Comparison of ENCODE assay signal across 28 cellular contexts in the genomic region with DNA sequence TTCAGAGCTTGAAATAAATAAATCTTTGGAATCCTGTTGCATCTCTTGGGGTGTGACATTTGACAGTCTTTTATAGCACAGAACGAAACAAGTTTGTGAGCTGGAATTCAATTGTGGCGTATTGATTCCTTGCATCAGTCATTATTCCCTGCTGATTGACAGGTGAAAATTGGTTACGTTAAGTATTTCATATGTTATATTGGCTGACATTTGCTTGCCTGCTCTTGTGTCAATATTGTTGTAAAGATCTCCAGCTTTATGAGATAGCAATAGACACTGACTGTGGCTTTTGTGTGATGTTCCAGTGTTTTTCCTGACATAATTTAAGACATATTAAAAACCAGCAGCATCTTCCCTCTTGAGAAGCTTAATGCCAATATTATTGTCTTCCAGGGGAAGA.
"Had no signal": no experiment of that assay in that cellular context is flagged by ENCODE, and none has a peak within 500 bp of the region (broad histone marks: within the 10 kb centered on the region; RNA-seq: fewer than 3 reads in every experiment).

No MANE protein-coding gene starts in this region.

- H3K9me3 ChIP-seq: ovary, psoas muscle, right lobe of liver, sigmoid colon, stomach, thoracic aorta, thyroid gland, tibial nerve, upper lobe of left lung, vagina had no signal

- H2AFZ ChIP-seq: neural progenitor cell, parathyroid adenoma had no signal

- H3K27me3 ChIP-seq: neural progenitor cell, ovary, right lobe of liver, sigmoid colon, stomach, thyroid gland, tibial nerve, upper lobe of left lung, vagina had no signal

- H3K27ac Mint-ChIP-seq: natural killer cell treated with Interleukin-12 subunit alpha and Interleukin-12 subunit beta and Interleukin-15 and Interleukin-18, amount 100 ng/mL, for 72 hours; nephron progenitor cell; neural progenitor cell; progenitor cell of endocrine pancreas; stimulated activated effector memory CD8-positive, alpha-beta T cell treated with anti-CD3 and anti-CD28 coated beads, Interleukin-12 subunit alpha, Interleukin-12 subunit beta, amount 100 ng/mL, for 72 hours; stimulated activated naive B cell treated with anti-CD40 and anti-IgM and Interleukin-4, amounts not matched to agents 10 μg/mL and 1 μg/mL and 100 μg/mL, for 72 hours; stimulated activated naive CD8-positive, alpha-beta T cell treated with anti-CD3 and anti-CD28 coated beads, Interleukin-15, Interleukin-2, amounts not matched to agents 100 ng/mL and 50 ng/mL, for 24 hours had no signal

- H3K27ac ChIP-seq: neural progenitor cell, ovary, parathyroid adenoma, psoas muscle, right lobe of liver, sigmoid colon, stomach, thoracic aorta, thyroid gland, tibial nerve, upper lobe of left lung, vagina had no signal

- H3K79me2 ChIP-seq: parathyroid adenoma had no signal

- DNase-seq: nephron progenitor cell; occipital lobe; ovary; posterior cingulate gyrus; psoas muscle; right cardiac atrium; right lobe of liver; sigmoid colon; small intestine; stimulated activated CD4-positive, alpha-beta T cell treated with anti-CD3 and anti-CD28 coated beads, Interleukin-15, amount 100 ng/mL, for 24 hours; stimulated activated CD4-positive, alpha-beta T cell treated with anti-CD3 and anti-CD28 coated beads, Interleukin-2, amount 100 ng/mL, for 24 hours; stimulated activated CD4-positive, alpha-beta T cell treated with anti-CD3 and anti-CD28 coated beads, Interleukin-2, amount 100 ng/mL, for 48 hours; stimulated activated CD4-positive, alpha-beta T cell treated with anti-CD3 and anti-CD28 coated beads, Interleukin-4, amount 100 ng/mL, for 24 hours; stimulated activated naive B cell treated with anti-CD40 and anti-IgM and Interleukin-4, amounts not matched to agents 10 μg/mL and 1 μg/mL and 100 μg/mL, for 72 hours; stimulated activated naive CD4-positive, alpha-beta T cell treated with Interleukin-2 at 50 U/mL for 16 hours; stomach; thyroid gland; trophoblast cell; upper lobe of left lung had no signal

- H3K36me3 ChIP-seq: neural progenitor cell, ovary, right lobe of liver, sigmoid colon, stomach, thoracic aorta, thyroid gland, tibial nerve, upper lobe of left lung, vagina had no signal

- H3K4me3 ChIP-seq: neural progenitor cell, ovary, psoas muscle, right lobe of liver, sigmoid colon, stomach, thoracic aorta, thyroid gland, tibial nerve, upper lobe of left lung, vagina had no signal

- H3K4me1 Mint-ChIP-seq: nephron progenitor cell; neural progenitor cell; stimulated activated effector memory CD8-positive, alpha-beta T cell treated with anti-CD3 and anti-CD28 coated beads, Interleukin-12 subunit alpha, Interleukin-12 subunit beta, amount 100 ng/mL, for 72 hours; stimulated activated naive B cell treated with anti-CD40 and anti-IgM and Interleukin-4, amounts not matched to agents 10 μg/mL and 1 μg/mL and 100 μg/mL, for 72 hours had no signal

- H3K4me2 ChIP-seq: neural progenitor cell had no signal

- H3K9me3 Mint-ChIP-seq: nephron progenitor cell; neural progenitor cell; stimulated activated effector memory CD8-positive, alpha-beta T cell treated with anti-CD3 and anti-CD28 coated beads, Interleukin-12 subunit alpha, Interleukin-12 subunit beta, amount 100 ng/mL, for 72 hours; stimulated activated naive B cell treated with anti-CD40 and anti-IgM and Interleukin-4, amounts not matched to agents 10 μg/mL and 1 μg/mL and 100 μg/mL, for 72 hours had no signal

- H3K27me3 Mint-ChIP-seq: natural killer cell treated with Interleukin-12 subunit alpha and Interleukin-12 subunit beta and Interleukin-15 and Interleukin-18, amount 100 ng/mL, for 72 hours; progenitor cell of endocrine pancreas; stimulated activated naive B cell treated with anti-CD40 and anti-IgM and Interleukin-4, amounts not matched to agents 10 μg/mL and 1 μg/mL and 100 μg/mL, for 72 hours; stimulated activated naive CD8-positive, alpha-beta T cell treated with anti-CD3 and anti-CD28 coated beads, Interleukin-15, Interleukin-2, amounts not matched to agents 100 ng/mL and 50 ng/mL, for 24 hours had no signal

- H3K36me3 Mint-ChIP-seq: natural killer cell treated with Interleukin-12 subunit alpha and Interleukin-12 subunit beta and Interleukin-15 and Interleukin-18, amount 100 ng/mL, for 72 hours; neural progenitor cell; stimulated activated effector memory CD8-positive, alpha-beta T cell treated with anti-CD3 and anti-CD28 coated beads, Interleukin-12 subunit alpha, Interleukin-12 subunit beta, amount 100 ng/mL, for 72 hours; stimulated activated naive B cell treated with anti-CD40 and anti-IgM and Interleukin-4, amounts not matched to agents 10 μg/mL and 1 μg/mL and 100 μg/mL, for 72 hours had no signal

- H3K9ac ChIP-seq: neural progenitor cell, parathyroid adenoma had no signal

- H3K4me3 Mint-ChIP-seq: natural killer cell treated with Interleukin-12 subunit alpha and Interleukin-12 subunit beta and Interleukin-15 and Interleukin-18, amount 100 ng/mL, for 72 hours; nephron progenitor cell; neural progenitor cell; stimulated activated effector memory CD8-positive, alpha-beta T cell treated with anti-CD3 and anti-CD28 coated beads, Interleukin-12 subunit alpha, Interleukin-12 subunit beta, amount 100 ng/mL, for 72 hours; stimulated activated naive B cell treated with anti-CD40 and anti-IgM and Interleukin-4, amounts not matched to agents 10 μg/mL and 1 μg/mL and 100 μg/mL, for 72 hours; stimulated activated naive CD8-positive, alpha-beta T cell treated with anti-CD3 and anti-CD28 coated beads, Interleukin-15, Interleukin-2, amounts not matched to agents 100 ng/mL and 50 ng/mL, for 24 hours had no signal
